18 cellular contexts compared by ENCODE assay signal in genomic region chr3:64059484-64059883, GRCh38.
"Had no signal": no experiment of that assay in that cellular context is flagged by ENCODE, and none has a peak within 500 bp of the region (broad histone marks: within the 10 kb centered on the region; RNA-seq: fewer than 3 reads in every experiment).

No MANE protein-coding gene starts in this region.

- H3K9me3 ChIP-seq: gastrocnemius medialis, mucosa of descending colon, stomach, thoracic aorta, transverse colon had no signal

- H3K27me3 ChIP-seq: gastrocnemius medialis, heart right ventricle, stomach, transverse colon had no signal

- H3K36me3 ChIP-seq: gastrocnemius medialis, heart right ventricle, stomach, thoracic aorta, transverse colon had no signal

- H3K27ac Mint-ChIP-seq: natural killer cell had no signal

- DNase-seq: effector memory CD4-positive, alpha-beta T cell; gastrocnemius medialis; heart right ventricle; hypothalamus; kidney glomerular epithelial cell; mucosa of descending colon; natural killer cell; posterior cingulate gyrus; stimulated activated CD4-positive, alpha-beta T cell treated with anti-CD3 and anti-CD28 coated beads, Interleukin-2, amount 100 ng/mL, for 24 hours; stimulated activated CD4-positive, alpha-beta T cell treated with anti-CD3 and anti-CD28 coated beads, Interleukin-4, amount 100 ng/mL, for 4 hours; stimulated activated naive CD4-positive, alpha-beta T cell; stomach; substantia nigra; transverse colon had no signal

- H3K4me3 Mint-ChIP-seq: natural killer cell had no signal

- H3K4me3 ChIP-seq: gastrocnemius medialis, heart right ventricle, mucosa of descending colon, skin epidermis, stomach, thoracic aorta, transverse colon had no signal

- H3K4me1 ChIP-seq: stomach had no signal

- H3K4me1 Mint-ChIP-seq: natural killer cell had no signal

- H3K9me3 Mint-ChIP-seq: natural killer cell had no signal

- ATAC-seq: esophagus mucosa, gastrocnemius medialis, mucosa of descending colon, natural killer cell, sciatic nerve had no signal

- H3K36me3 Mint-ChIP-seq: natural killer cell had no signal

- H3K27ac ChIP-seq: gastrocnemius medialis, heart right ventricle, skin epidermis, stomach, thoracic aorta, transverse colon had no signal
